Comparison of ENCODE assay signal across 10 cellular contexts in genomic region chr21:26840206-26840605, GRCh38. TPM values are rescaled to one million over a fixed set of nuclear protein-coding genes. Genes with fewer than 3 reads are reported as not detected.
A peak's percentile ranks its signal among the peaks of the same experiment; 100 is the strongest.
DNase-seq lines count a peak whose midpoint lies in the region; ATAC-seq and TF ChIP-seq lines count a peak whose summit lies in the region.
"Had no signal": no experiment of that assay in that cellular context is flagged by ENCODE, and none has a peak within 500 bp of the region (broad histone marks: within the 10 kb centered on the region; RNA-seq: fewer than 3 reads in every experiment).

No MANE protein-coding gene starts in this region.

- no peaks in the 10 kb centered on the region for H3K9me3 ChIP-seq in mucosa of descending colon

- no peaks in the 10 kb centered on the region for H3K36me3 Mint-ChIP-seq in activated CD4-positive, alpha-beta T cell treated with anti-CD3 and anti-CD28 coated beads for 36 hours (ENCODE audit: low read depth)
- H3K36me3 Mint-ChIP-seq in activated CD8-positive, alpha-beta T cell treated with anti-CD3 and anti-CD28 coated beads for 36 hours (ENCODE audit: low read depth), result no peaks in the 10 kb centered on the region
- peaks cover 22% of the 10 kb centered on the region for H3K36me3 Mint-ChIP-seq in stimulated activated effector memory CD8-positive, alpha-beta T cell treated with anti-CD3 and anti-CD28 coated beads, Interleukin-12 subunit alpha, Interleukin-12 subunit beta, amount 100 ng/mL, for 72 hours

- CTCF ChIA-PET in activated CD4-positive, alpha-beta T cell treated with anti-CD3 and anti-CD28 coated beads for 36 hours (lab: Charles Lee), result interaction anchor here (1.5 kb wide), 1 partner anchor 71 kb away, joined by 3 read pairs; no protein-coding TSS in a partner anchor
- CTCF ChIA-PET in activated CD8-positive, alpha-beta T cell treated with anti-CD3 and anti-CD28 coated beads for 36 hours (lab: Charles Lee), result interaction anchor here (1.5 kb wide), 1 partner anchor 1905 kb away, joined by 5 read pairs; no protein-coding TSS in a partner anchor

- no peaks in the 10 kb centered on the region for H3K9me3 Mint-ChIP-seq in activated CD4-positive, alpha-beta T cell treated with anti-CD3 and anti-CD28 coated beads for 36 hours (ENCODE audit: low read depth)
- H3K9me3 Mint-ChIP-seq in activated CD8-positive, alpha-beta T cell treated with anti-CD3 and anti-CD28 coated beads for 36 hours, result no peaks in the 10 kb centered on the region
- H3K9me3 Mint-ChIP-seq in stimulated activated effector memory CD8-positive, alpha-beta T cell treated with anti-CD3 and anti-CD28 coated beads, Interleukin-12 subunit alpha, Interleukin-12 subunit beta, amount 100 ng/mL, for 72 hours, result no peaks in the 10 kb centered on the region

- no peak overlapping the region for H3K27ac Mint-ChIP-seq in activated CD4-positive, alpha-beta T cell treated with anti-CD3 and anti-CD28 coated beads for 36 hours
- no peak overlapping the region for H3K27ac Mint-ChIP-seq in activated CD8-positive, alpha-beta T cell treated with anti-CD3 and anti-CD28 coated beads for 36 hours
- no peak overlapping the region for H3K27ac Mint-ChIP-seq in stimulated activated effector memory CD8-positive, alpha-beta T cell treated with anti-CD3 and anti-CD28 coated beads, Interleukin-12 subunit alpha, Interleukin-12 subunit beta, amount 100 ng/mL, for 72 hours

- H3K4me1 ChIP-seq in mucosa of descending colon (ENCODE audit: low read depth), result peaks cover 28% of the 10 kb centered on the region

- no peaks in the 10 kb centered on the region for H3K36me3 ChIP-seq in mucosa of descending colon (ENCODE audit: low read depth)

- H3K4me3 ChIP-seq in mucosa of descending colon, result no peak overlapping the region

- peaks cover 46% of the 10 kb centered on the region for H3K27me3 Mint-ChIP-seq in activated CD4-positive, alpha-beta T cell treated with anti-CD3 and anti-CD28 coated beads for 36 hours
- H3K27me3 Mint-ChIP-seq in activated CD8-positive, alpha-beta T cell treated with anti-CD3 and anti-CD28 coated beads for 36 hours, result peaks cover 42% of the 10 kb centered on the region

- DNase-seq in activated CD4-positive, alpha-beta T cell treated with anti-CD3 and anti-CD28 coated beads for 36 hours, result peak; percentile 60
- DNase-seq in activated CD4-positive, alpha-beta T cell treated with anti-CD3 and anti-CD28 coated beads, Interleukin-2, amount 50 U/mL, for 48 hours, result no peak
- DNase-seq in activated CD8-positive, alpha-beta T cell treated with anti-CD3 and anti-CD28 coated beads for 36 hours, result peak; percentile 47
- DNase-seq in left ventricle myocardium superior (peak; percentile 36), left lobe of liver (ENCODE audit: low spot score) (no peak), mucosa of descending colon (no peak)
- no peak for DNase-seq in stimulated activated effector memory CD8-positive, alpha-beta T cell treated with anti-CD3 and anti-CD28 coated beads, Interleukin-12 subunit alpha, Interleukin-12 subunit beta, amount 100 ng/mL, for 72 hours (ENCODE audit: low spot score in 2 of 2)
- DNase-seq: 8988T, NCI-H1105 treated with DMSO at 0.1 percent for 48 hours had no signal

- intact Hi-C loops in activated CD4-positive, alpha-beta T cell treated with anti-CD3 and anti-CD28 coated beads for 36 hours (cut with DNase I, micrococcal nuclease), result loop anchor here (10.0 kb wide), 2 partner anchors 1215 to 1675 kb away; no protein-coding TSS in a partner anchor
- intact Hi-C loops in activated CD8-positive, alpha-beta T cell treated with anti-CD3 and anti-CD28 coated beads for 36 hours (cut with micrococcal nuclease), result no loop called here
- intact Hi-C loops in left ventricle myocardium superior (cut with micrococcal nuclease), result loop anchor here (10.0 kb wide), 1 partner anchor 1205 kb away; no protein-coding TSS in a partner anchor
- intact Hi-C loops in mucosa of descending colon (cut with DNase I, micrococcal nuclease), result loop anchor here in 1 of 2 donors (10.0 kb wide), 1 partner anchor 1905 kb away; no protein-coding TSS in a partner anchor

- POLR2A ChIA-PET in activated CD4-positive, alpha-beta T cell treated with anti-CD3 and anti-CD28 coated beads for 36 hours (lab: Charles Lee), result no interaction called here
- POLR2A ChIA-PET in activated CD8-positive, alpha-beta T cell treated with anti-CD3 and anti-CD28 coated beads for 36 hours (lab: Charles Lee), result no interaction called here

- no peak for TF ChIP-seq CTCF in activated CD8-positive, alpha-beta T cell treated with anti-CD3 and anti-CD28 coated beads for 36 hours (IDR thresholded peaks at IDR 0.05)
- no peak for TF ChIP-seq CTCF in mucosa of descending colon (IDR thresholded peaks at IDR 0.05)

- no peak overlapping the region for H3K4me3 Mint-ChIP-seq in activated CD4-positive, alpha-beta T cell treated with anti-CD3 and anti-CD28 coated beads for 36 hours
- H3K4me3 Mint-ChIP-seq in activated CD8-positive, alpha-beta T cell treated with anti-CD3 and anti-CD28 coated beads for 36 hours, result no peak overlapping the region
- H3K4me3 Mint-ChIP-seq in stimulated activated effector memory CD8-positive, alpha-beta T cell treated with anti-CD3 and anti-CD28 coated beads, Interleukin-12 subunit alpha, Interleukin-12 subunit beta, amount 100 ng/mL, for 72 hours, result peak overlapping the region; percentile 10

- H3K4me1 Mint-ChIP-seq in activated CD4-positive, alpha-beta T cell treated with anti-CD3 and anti-CD28 coated beads for 36 hours, result peaks cover 13% of the 10 kb centered on the region
- H3K4me1 Mint-ChIP-seq in activated CD8-positive, alpha-beta T cell treated with anti-CD3 and anti-CD28 coated beads for 36 hours (ENCODE audit: low read depth), result peaks cover 14% of the 10 kb centered on the region
- H3K4me1 Mint-ChIP-seq in stimulated activated effector memory CD8-positive, alpha-beta T cell treated with anti-CD3 and anti-CD28 coated beads, Interleukin-12 subunit alpha, Interleukin-12 subunit beta, amount 100 ng/mL, for 72 hours, result peaks cover 19% of the 10 kb centered on the region

- peak; percentile 38 for ATAC-seq in activated CD4-positive, alpha-beta T cell treated with anti-CD3 and anti-CD28 coated beads for 36 hours
- ATAC-seq in activated CD8-positive, alpha-beta T cell treated with anti-CD3 and anti-CD28 coated beads for 36 hours, result no peak
- no peak for ATAC-seq in left ventricle myocardium superior
- peak; percentile 63 for ATAC-seq in stimulated activated effector memory CD8-positive, alpha-beta T cell treated with anti-CD3 and anti-CD28 coated beads, Interleukin-12 subunit alpha, Interleukin-12 subunit beta, amount 100 ng/mL, for 72 hours
- ATAC-seq in esophagus mucosa, result no peak
- no peak for ATAC-seq in left lobe of liver
- no peak for ATAC-seq in mucosa of descending colon

RNA-seq across cellular contexts. Expression of gene ADAMTS1, which starts 5.0 kb away (rescaled TPM):
- total RNA-seq in activated CD4-positive, alpha-beta T cell treated with anti-CD3 and anti-CD28 coated beads for 36 hours, result not detected
- under 1 TPM in 1 of 2 experiments, not detected in 1; 0.20 TPM for total RNA-seq in activated CD8-positive, alpha-beta T cell treated with anti-CD3 and anti-CD28 coated beads for 36 hours
- total RNA-seq in left ventricle myocardium superior, result 41.8 TPM
- total RNA-seq in esophagus mucosa, result 7.9 TPM
- total RNA-seq in left lobe of liver, result 3.3 TPM
- 10 to 100 TPM in 2 of 3 donors, 1 to 10 TPM in 1; 5.2 to 59.3 (median 43.9) TPM for total RNA-seq in mucosa of descending colon

Comparison
In these comparisons a context has a peak if more than half of its experiments do, and no peak if none do; other contexts are left out.
1. DNase-seq: peak in activated CD4-positive, alpha-beta T cell treated with anti-CD3 and anti-CD28 coated beads for 36 hours (single experiment), activated CD8-positive, alpha-beta T cell treated with anti-CD3 and anti-CD28 coated beads for 36 hours (single experiment) and left ventricle myocardium superior (single experiment); none in activated CD4-positive, alpha-beta T cell treated with anti-CD3 and anti-CD28 coated beads, Interleukin-2, amount 50 U/mL, for 48 hours (0 of 2), stimulated activated effector memory CD8-positive, alpha-beta T cell treated with anti-CD3 and anti-CD28 coated beads, Interleukin-12 subunit alpha, Interleukin-12 subunit beta, amount 100 ng/mL, for 72 hours (0 of 2), left lobe of liver (single experiment) and mucosa of descending colon (0 of 3).
2. ATAC-seq: peak in activated CD4-positive, alpha-beta T cell treated with anti-CD3 and anti-CD28 coated beads for 36 hours (single experiment) and stimulated activated effector memory CD8-positive, alpha-beta T cell treated with anti-CD3 and anti-CD28 coated beads, Interleukin-12 subunit alpha, Interleukin-12 subunit beta, amount 100 ng/mL, for 72 hours (single experiment); none in activated CD8-positive, alpha-beta T cell treated with anti-CD3 and anti-CD28 coated beads for 36 hours (single experiment), left ventricle myocardium superior (single experiment), esophagus mucosa (single experiment), left lobe of liver (single experiment) and mucosa of descending colon (single experiment).